Comparison of ENCODE assay signal across 24 cellular contexts in genomic region chr11:24078056-24078455, GRCh38.
"Had no signal": no experiment of that assay in that cellular context is flagged by ENCODE, and none has a peak within 500 bp of the region (broad histone marks: within the 10 kb centered on the region; RNA-seq: fewer than 3 reads in every experiment).

No MANE protein-coding gene starts in this region.

- H3K4me3 ChIP-seq: esophagus muscularis mucosa, mucosa of descending colon, psoas muscle, right lobe of liver, spleen, testis, tibial nerve, upper lobe of right lung, vagina had no signal

- ATAC-seq: effector memory CD8-positive, alpha-beta T cell; naive thymus-derived CD8-positive, alpha-beta T cell; psoas muscle; right lobe of liver; stimulated activated memory B cell treated with anti-CD40 and anti-IgM and Interleukin-4, amounts not matched to agents 10 μg/mL and 1 μg/mL and 100 μg/mL, for 72 hours; stimulated activated naive CD8-positive, alpha-beta T cell treated with anti-CD3 and anti-CD28 coated beads, Interleukin-15, amount 100 ng/mL, for 72 hours; upper lobe of right lung had no signal

- H3K27ac ChIP-seq: epithelial cell of prostate, esophagus muscularis mucosa, neutrophil, psoas muscle, right lobe of liver, spleen, testis, tibial nerve, upper lobe of right lung, vagina had no signal

- DNase-seq: effector memory CD8-positive, alpha-beta T cell; foreskin melanocyte; head of caudate nucleus; hippocampal formation; kidney glomerular epithelial cell; mammary epithelial cell; mucosa of descending colon; naive thymus-derived CD8-positive, alpha-beta T cell; psoas muscle; retina; right lobe of liver; spleen; stimulated activated CD4-positive, alpha-beta T cell treated with anti-CD3 and anti-CD28 coated beads, Interleukin-15, amount 100 ng/mL, for 24 hours; stimulated activated CD4-positive, alpha-beta T cell treated with anti-CD3 and anti-CD28 coated beads, Interleukin-1b, Interleukin-23, amount 100 ng/mL, for 48 hours; stimulated activated CD4-positive, alpha-beta T cell treated with anti-CD3 and anti-CD28 coated beads, Interleukin-4, amount 100 ng/mL, for 24 hours; stimulated activated naive CD8-positive, alpha-beta T cell treated with anti-CD3 and anti-CD28 coated beads, Interleukin-15, amount 100 ng/mL, for 72 hours; testis; upper lobe of right lung had no signal
